ENCODE assay signal across 1 cellular context in genomic region chr6:26196846-26197683, GRCh38.
TF ChIP-seq lines count a peak whose summit lies in the region.

No MANE protein-coding gene starts in this region.

TF ChIP-seq in HepG2, 621 proteins besides CTCF, POLR2A, EP300 and RAD21 (continued from another document and continues in another):
- TF ChIP-seq TGIF2 (CRISPR knock-in tag; IDR thresholded peaks at IDR 0.05) (peak; percentile 51), MAF1 (CRISPR knock-in tag; IDR thresholded peaks at IDR 0.05; ENCODE audit: borderline replicate concordance) (0 out of 2 replicates have a peak, but pooled peaks have one; percentile 39), ZNF800 (CRISPR knock-in tag; IDR thresholded peaks at IDR 0.05) (no peak; the same call in none of the 2 replicates), NFYB (CRISPR knock-in tag; IDR thresholded peaks at IDR 0.05) (peak; percentile 98), TCF7 (IDR thresholded peaks at IDR 0.05; ENCODE audit: low read depth) (no peak), ZNF335 (CRISPR knock-in tag; IDR thresholded peaks at IDR 0.05) (no peak), YEATS2 (CRISPR knock-in tag; IDR thresholded peaks at IDR 0.05; ENCODE audit: borderline replicate concordance) (peak; percentile 79), ZNF556 (CRISPR knock-in tag; IDR thresholded peaks at IDR 0.05; ENCODE audit: borderline replicate concordance) (no peak), ZZZ3 (CRISPR knock-in tag; IDR thresholded peaks at IDR 0.05; ENCODE audit: borderline replicate concordance) (no peak), ZNF646 (CRISPR knock-in tag; IDR thresholded peaks at IDR 0.05) (peak; percentile 58; the same call in 1 of the 2 replicates), SMC3 (IDR thresholded peaks at IDR 0.05; ENCODE audit: low read length) (no peak), SOX6 (IDR thresholded peaks at IDR 0.05) (no peak), SOX6 (CRISPR knock-in tag; IDR thresholded peaks at IDR 0.05) (peak; percentile 74), ZNF343 (CRISPR knock-in tag; IDR thresholded peaks at IDR 0.05) (peak; percentile 59; the same call in 1 of the 2 replicates), SALL2 (CRISPR knock-in tag; IDR thresholded peaks at IDR 0.05) (peak; percentile 91), ZNF724P (CRISPR knock-in tag; IDR thresholded peaks at IDR 0.05; ENCODE audit: borderline replicate concordance) (peak; percentile 89; the same call in 1 of the 2 replicates), NFIB (CRISPR knock-in tag; IDR thresholded peaks at IDR 0.05; ENCODE audit: borderline replicate concordance) (peak; percentile 46; the same call in 1 of the 2 replicates), HCFC1 (IDR thresholded peaks at IDR 0.05; ENCODE audit: low read depth, low read length) (no peak), CHD4 (IDR thresholded peaks at IDR 0.05; ENCODE audit: borderline replicate concordance, low read length) (no peak), HNF4A (CRISPR knock-in tag; IDR thresholded peaks at IDR 0.05) (peak; percentile 35), RBFOX2 (IDR thresholded peaks at IDR 0.05; ENCODE audit: low read depth, low read length) (peak; percentile 100), YY1 (IDR thresholded peaks at IDR 0.05; ENCODE audit: insufficient read depth, insufficient replicate concordance, low read depth, low read length) (peak; percentile 70), ZBTB8A (CRISPR knock-in tag; IDR thresholded peaks at IDR 0.05; ENCODE audit: borderline replicate concordance, low read depth) (no peak), ZNF7 (CRISPR knock-in tag; IDR thresholded peaks at IDR 0.05) (peak; percentile 32; the same call in 1 of the 2 replicates), ATM (IDR thresholded peaks at IDR 0.05; ENCODE audit: borderline replicate concordance) (no peak), JUN (CRISPR knock-in tag; IDR thresholded peaks at IDR 0.05) (no peak), TEAD3 (CRISPR knock-in tag; optimal IDR thresholded peaks at IDR 0.05; ENCODE audit: borderline replicate concordance) (peak; percentile 84), NFYC (CRISPR knock-in tag; IDR thresholded peaks at IDR 0.05) (peak; percentile 91), SUZ12 (IDR thresholded peaks at IDR 0.05; ENCODE audit: low read depth, low read length) (no peak), ZNF383 (CRISPR knock-in tag; IDR thresholded peaks at IDR 0.05; ENCODE audit: borderline replicate concordance) (no peak), SIX1 (CRISPR knock-in tag; IDR thresholded peaks at IDR 0.05; ENCODE audit: borderline replicate concordance) (peak; percentile 69), IKZF5 (CRISPR knock-in tag; IDR thresholded peaks at IDR 0.05) (peak; percentile 76; the same call in 1 of the 2 replicates), YEATS4 (CRISPR knock-in tag; IDR thresholded peaks at IDR 0.05; ENCODE audit: borderline replicate concordance) (peak; percentile 79; the same call in 1 of the 2 replicates), PHF20 (CRISPR knock-in tag; IDR thresholded peaks at IDR 0.05) (0 out of 2 replicates have a peak, but pooled peaks have one; percentile 19), CBX1 (IDR thresholded peaks at IDR 0.05; ENCODE audit: low read depth) (peak; percentile 98), ZNF274 (CRISPR knock-in tag; IDR thresholded peaks at IDR 0.05) (peak; percentile 92; the same call in 1 of the 2 replicates), ZNF264 (CRISPR knock-in tag; IDR thresholded peaks at IDR 0.05) (peak; percentile 77)
- TF ChIP-seq, protein P1, sequence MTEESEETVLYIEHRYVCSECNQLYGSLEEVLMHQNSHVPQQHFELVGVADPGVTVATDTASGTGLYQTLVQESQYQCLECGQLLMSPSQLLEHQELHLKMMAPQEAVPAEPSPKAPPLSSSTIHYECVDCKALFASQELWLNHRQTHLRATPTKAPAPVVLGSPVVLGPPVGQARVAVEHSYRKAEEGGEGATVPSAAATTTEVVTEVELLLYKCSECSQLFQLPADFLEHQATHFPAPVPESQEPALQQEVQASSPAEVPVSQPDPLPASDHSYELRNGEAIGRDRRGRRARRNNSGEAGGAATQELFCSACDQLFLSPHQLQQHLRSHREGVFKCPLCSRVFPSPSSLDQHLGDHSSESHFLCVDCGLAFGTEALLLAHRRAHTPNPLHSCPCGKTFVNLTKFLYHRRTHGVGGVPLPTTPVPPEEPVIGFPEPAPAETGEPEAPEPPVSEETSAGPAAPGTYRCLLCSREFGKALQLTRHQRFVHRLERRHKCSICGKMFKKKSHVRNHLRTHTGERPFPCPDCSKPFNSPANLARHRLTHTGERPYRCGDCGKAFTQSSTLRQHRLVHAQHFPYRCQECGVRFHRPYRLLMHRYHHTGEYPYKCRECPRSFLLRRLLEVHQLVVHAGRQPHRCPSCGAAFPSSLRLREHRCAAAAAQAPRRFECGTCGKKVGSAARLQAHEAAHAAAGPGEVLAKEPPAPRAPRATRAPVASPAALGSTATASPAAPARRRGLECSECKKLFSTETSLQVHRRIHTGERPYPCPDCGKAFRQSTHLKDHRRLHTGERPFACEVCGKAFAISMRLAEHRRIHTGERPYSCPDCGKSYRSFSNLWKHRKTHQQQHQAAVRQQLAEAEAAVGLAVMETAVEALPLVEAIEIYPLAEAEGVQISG (CRISPR knock-in tag; IDR thresholded peaks at IDR 0.05) = peak; percentile 80
- TF ChIP-seq, protein P2, sequence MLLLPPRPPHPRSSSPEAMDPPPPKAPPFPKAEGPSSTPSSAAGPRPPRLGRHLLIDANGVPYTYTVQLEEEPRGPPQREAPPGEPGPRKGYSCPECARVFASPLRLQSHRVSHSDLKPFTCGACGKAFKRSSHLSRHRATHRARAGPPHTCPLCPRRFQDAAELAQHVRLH (CRISPR knock-in tag; IDR thresholded peaks at IDR 0.05; ENCODE audit: borderline replicate concordance, low read depth) = peak; percentile 79; the same call in 1 of the 2 replicates
- TF ChIP-seq, protein P3, sequence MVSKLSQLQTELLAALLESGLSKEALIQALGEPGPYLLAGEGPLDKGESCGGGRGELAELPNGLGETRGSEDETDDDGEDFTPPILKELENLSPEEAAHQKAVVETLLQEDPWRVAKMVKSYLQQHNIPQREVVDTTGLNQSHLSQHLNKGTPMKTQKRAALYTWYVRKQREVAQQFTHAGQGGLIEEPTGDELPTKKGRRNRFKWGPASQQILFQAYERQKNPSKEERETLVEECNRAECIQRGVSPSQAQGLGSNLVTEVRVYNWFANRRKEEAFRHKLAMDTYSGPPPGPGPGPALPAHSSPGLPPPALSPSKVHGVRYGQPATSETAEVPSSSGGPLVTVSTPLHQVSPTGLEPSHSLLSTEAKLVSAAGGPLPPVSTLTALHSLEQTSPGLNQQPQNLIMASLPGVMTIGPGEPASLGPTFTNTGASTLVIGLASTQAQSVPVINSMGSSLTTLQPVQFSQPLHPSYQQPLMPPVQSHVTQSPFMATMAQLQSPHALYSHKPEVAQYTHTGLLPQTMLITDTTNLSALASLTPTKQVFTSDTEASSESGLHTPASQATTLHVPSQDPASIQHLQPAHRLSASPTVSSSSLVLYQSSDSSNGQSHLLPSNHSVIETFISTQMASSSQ (IDR thresholded peaks at IDR 0.05; ENCODE audit: low read depth) = 0 out of 2 replicates have a peak, but pooled peaks have one; percentile 13
- TF ChIP-seq, protein P3 (CRISPR knock-in tag; IDR thresholded peaks at IDR 0.05; ENCODE audit: borderline replicate concordance) = peak; percentile 54; the same call in 1 of the 2 replicates
